Comparison of ENCODE assay signal across 8 cellular contexts in genomic region chr22:36856121-36856791, GRCh38. TPM values are rescaled to one million over a fixed set of nuclear protein-coding genes. Genes with fewer than 3 reads are reported as not detected.
A peak's percentile ranks its signal among the peaks of the same experiment; 100 is the strongest.
DNase-seq lines count a peak whose midpoint lies in the region; ATAC-seq, FAIRE-seq and TF ChIP-seq lines count a peak whose summit lies in the region.

No MANE protein-coding gene starts in this region.

- no peak for TF ChIP-seq POLR2A in H1 (IDR thresholded peaks at IDR 0.05; ENCODE audit: control extremely low read depth in 1 of 2, low read depth in 2 of 2, low read length in 2 of 2)

- H3K4me1 ChIP-seq in HUES6 (ENCODE audit: control insufficient read depth, insufficient read depth, low read length) (no peaks in the 10 kb centered on the region), NT2/D1 (ENCODE audit: insufficient read depth, insufficient read length) (no peaks in the 10 kb centered on the region), H1 (replicated peaks in 1 of 4; ENCODE audit: control insufficient read depth in 3 of 4, insufficient read depth in 4 of 4, low read length in 3 of 4) (peaks cover 0 to 3% (median under 1%) of the 10 kb centered on the region in 4 experiments; a peak in 2 of 7 replicates)

- H2BK12ac ChIP-seq in H1 (ENCODE audit: low read depth, low read length) = no peak overlapping the region

- POLR2A ChIA-PET in H1 (lab: Charles Lee; ENCODE audit: partially characterized antibody) = interaction anchor here (0.7 to 1.5 kb wide), 2 partner anchors 73 to 910 kb away, joined by 3 to 4 read pairs; no protein-coding TSS in a partner anchor

- peaks cover 0 to 2% of the 10 kb centered on the region in 2 experiments for H4K20me1 ChIP-seq in H1 (replicated peaks in 1 of 2; ENCODE audit: control insufficient read depth in 1 of 2, insufficient read depth in 2 of 2, low read length in 2 of 2)

- 17% methylated on average over 30 of the region's 30 CpGs; no CpG with 5 or more reads in 1 of the 2 experiments for WGBS in H1 (ENCODE audit: extremely low coverage in 1 of 2, insufficient coverage in 1 of 2, insufficient read length in 1 of 2, insufficient replicate concordance in 2 of 2, low coverage in 1 of 2, low lambda C conversion rate in 2 of 2, missing lambda C conversion rate in 1 of 2), 2 experiments

- peak; percentile 68 for FAIRE-seq in H1 (lab: Jason Lieb, UNC)

- H2BK15ac ChIP-seq in H1 (ENCODE audit: low read length) = peak overlapping the region; percentile 92; the same call in 1 of the 2 replicates

- no peak overlapping the region for H3K23ac ChIP-seq in H1 (ENCODE audit: insufficient read length)

- H2BK120ac ChIP-seq in H1 (replicated peaks; ENCODE audit: low read depth, low read length) = no peak overlapping the region

- H3K14ac ChIP-seq in H1 (ENCODE audit: insufficient read length) = no peak overlapping the region

- peak overlapping the region in 1 of 2 experiments; percentile 47; a peak in 3 of 4 replicates for H3K4me2 ChIP-seq in H1 (ENCODE audit: insufficient read depth in 1 of 2, low read depth in 2 of 2, low read length in 2 of 2)

- H2BK5ac ChIP-seq in H1 (ENCODE audit: low read depth, low read length) = peak overlapping the region; percentile 30; the same call in 1 of the 2 replicates

- no peaks in the 10 kb centered on the region for H3K36me3 ChIP-seq in HUES6 (ENCODE audit: control insufficient read depth, insufficient read depth, low read length)
- H3K36me3 ChIP-seq in NT2/D1 (ENCODE audit: insufficient read depth, insufficient read length, low read length) = no peaks in the 10 kb centered on the region
- no peaks in the 10 kb centered on the region for H3K36me3 ChIP-seq in H1 (ENCODE audit: control insufficient read depth in 2 of 4, insufficient read depth in 4 of 4, low read length in 3 of 4)

- CTCF ChIA-PET in H1 (lab: Charles Lee; ENCODE audit: partially characterized antibody) = interaction anchor here (0.5 to 7.6 kb wide), 82 partner anchors 10 to 411 kb away, joined by 3 to 96 read pairs (median 5); partner anchors contain the start of genes EIF3D, IFT27, MPST and TST

- H3K79me2 ChIP-seq in H1 (ENCODE audit: control insufficient read depth in 1 of 2, insufficient read depth in 2 of 2, low read length in 2 of 2) = no peaks in the 10 kb centered on the region

- H3K79me1 ChIP-seq in H1 (ENCODE audit: low read depth, low read length) = no peaks in the 10 kb centered on the region

- H3K23me2 ChIP-seq in H1 (ENCODE audit: low read depth, low read length) = no peaks in the 10 kb centered on the region

- ATAC-seq in GM21619 (IDR thresholded peaks at IDR 0.05; ENCODE audit: unreplicated experiment) = no peak

- DNase-seq in EL (peak; percentile 81), NT2/D1 (ENCODE audit: low read depth, low spot score) (peak; percentile 73), H1 (ENCODE audit: low read depth in 1 of 2, low spot score in 2 of 2) (peak; percentile 78 to 99), midbrain (lab: John Stamatoyannopoulos, UW) (peak; percentile 91)
- DNase-seq in activated CD8-positive, alpha-beta memory T cell treated with anti-CD3 and anti-CD28 coated beads for 48 hours (ENCODE audit: low read depth in 2 of 3, low spot score in 2 of 3) = peak; percentile 81 to 100 (median 100)
- peak; percentile 91 to 98 for DNase-seq in stimulated activated CD8-positive, alpha-beta memory T cell treated with anti-CD3 and anti-CD28 coated beads, Interleukin-4, amount 100 ng/mL, for 1 hour (ENCODE audit: low read depth in 2 of 2, low spot score in 1 of 2)

- H3K18ac ChIP-seq in H1 (ENCODE audit: extremely low read depth, low read length) = no peak overlapping the region

- no peak overlapping the region for H3K9ac ChIP-seq in HUES6 (ENCODE audit: low read length)
- no peak overlapping the region for H3K9ac ChIP-seq in NT2/D1 (ENCODE audit: insufficient read length, low read depth)
- no peak overlapping the region for H3K9ac ChIP-seq in H1 (replicated peaks in 1 of 4; ENCODE audit: extremely low read depth in 1 of 4, low read depth in 3 of 4, low read length in 3 of 4)

- H3K27ac ChIP-seq in HUES6 (ENCODE audit: low read depth, low read length) = no peak overlapping the region
- no peak overlapping the region for H3K27ac ChIP-seq in H1 (ENCODE audit: low read depth, low read length)

- H3K9me3 ChIP-seq in HUES6 (ENCODE audit: control insufficient read depth, insufficient read depth, low read depth, low read length) (peaks cover 5% of the 10 kb centered on the region), NT2/D1 (ENCODE audit: insufficient read depth, low read length) (peaks cover 25% of the 10 kb centered on the region; the same call in 1 of the 2 replicates), H1 (ENCODE audit: insufficient read depth in 2 of 2, low read depth in 1 of 2, low read length in 1 of 2) (peaks cover 0 to 2% of the 10 kb centered on the region in 2 experiments; a peak in 1 of 4 replicates)

- TF ChIP-seq EP300 in H1 (IDR thresholded peaks at IDR 0.05; ENCODE audit: borderline replicate concordance in 1 of 2, low read depth in 2 of 2, low read length in 2 of 2) = no peak

- TF ChIP-seq RAD21 in H1 (IDR thresholded peaks at IDR 0.05 in 1 of 2, conservative IDR thresholded peaks at IDR 0.05 in 1 of 2; ENCODE audit: low read depth in 2 of 2, low read length in 2 of 2) = peak; percentile 81 to 91

- H2BK20ac ChIP-seq in H1 (ENCODE audit: low read length) = 0 out of 2 replicates have a peak overlapping the region, but pooled peaks have one; percentile 61

- H4K91ac ChIP-seq in H1 (replicated peaks; ENCODE audit: insufficient read length, low read length) = no peak overlapping the region

- H3K4me3 ChIP-seq in HUES6 (ENCODE audit: low read depth, low read length) (peak overlapping the region; percentile 40), NT2/D1 (ENCODE audit: insufficient read length, low read depth) (no peak overlapping the region), H1 (ENCODE audit: extremely low read depth in 1 of 4, insufficient read depth in 2 of 4, low read depth in 3 of 4, low read length in 4 of 4) (no peak overlapping the region)

- H3K27me3 ChIP-seq in HUES6 (ENCODE audit: control insufficient read depth, insufficient read depth, low read length) (peaks cover 24% of the 10 kb centered on the region), NT2/D1 (ENCODE audit: insufficient read depth, insufficient read length) (peaks cover 12% of the 10 kb centered on the region), H1 (replicated peaks in 1 of 4; ENCODE audit: control insufficient read depth in 3 of 4, extremely low read depth in 1 of 4, insufficient read depth in 3 of 4, low read length in 3 of 4) (peaks cover 1 to 16% (median 10%) of the 10 kb centered on the region in 4 experiments)

- H3K56ac ChIP-seq in H1 (replicated peaks; ENCODE audit: insufficient read length, low read depth, low read length) = no peak overlapping the region

- no peak overlapping the region for H4K5ac ChIP-seq in H1 (ENCODE audit: insufficient read length, low read depth, low read length)

- H2AFZ ChIP-seq in H1 (ENCODE audit: low read length) = peak overlapping the region; percentile 45; the same call in 1 of the 2 replicates

- H3K4ac ChIP-seq in H1 (replicated peaks; ENCODE audit: insufficient read length, low read depth, low read length) = no peak overlapping the region

- no peak overlapping the region for H4K8ac ChIP-seq in H1 (ENCODE audit: extremely low read depth, insufficient read depth, low read length)

- TF ChIP-seq CTCF in H1 (IDR thresholded peaks at IDR 0.05; ENCODE audit: control extremely low read depth in 1 of 3, insufficient read depth in 1 of 3, low read depth in 1 of 3, low read length in 3 of 3) = peak; percentile 97 to 100 (median 100)

- H2AK5ac ChIP-seq in H1 (ENCODE audit: low read depth, low read length) = no peak overlapping the region

TF ChIP-seq in H1, 55 proteins besides CTCF, POLR2A, EP300 and RAD21 (continues in another document):
- TF ChIP-seq MAFK (IDR thresholded peaks at IDR 0.05; ENCODE audit: low read depth, low read length) = no peak
- no peak for TF ChIP-seq PHF8 (conservative IDR thresholded peaks at IDR 0.05; ENCODE audit: low read depth, low read length)
- no peak for TF ChIP-seq BACH1 (IDR thresholded peaks at IDR 0.05; ENCODE audit: low read length)
- TF ChIP-seq ZNF274 (IDR thresholded peaks at IDR 0.05; ENCODE audit: borderline replicate concordance, extremely low read depth, low read length) = no peak
- no peak for TF ChIP-seq CBX5 (IDR thresholded peaks at IDR 0.05; ENCODE audit: low read depth, low read length)
- TF ChIP-seq TBP (IDR thresholded peaks at IDR 0.05; ENCODE audit: low read depth, low read length) = peak; percentile 35; the same call in 1 of the 2 replicates

RNA-seq across cellular contexts. Expression of gene NCF4, which starts 4.5 kb away (rescaled TPM):
- not detected in 2 replicates for total RNA-seq in H1 (2021; fragmentation: NEBNext Ultra II Directional; extraction: Animal tissue kit (Norgen Biotek cat#: 25700))
- polyA plus RNA-seq in H1 (2011; rRNA removed) = 0.20 TPM in 1 of 2 replicates, not detected in the other
- polyA plus RNA-seq in H1 (2011; cell fraction: cytosol; rRNA removed) = 0.10 TPM
- 0.09 TPM for polyA plus RNA-seq in H1 (2011; cell fraction: nucleus; rRNA removed)
- polyA plus RNA-seq in H1 (2012, experiment 1 of 2) = not detected in 4 replicates
- not detected for polyA plus RNA-seq in H1 (2012, experiment 2 of 2)
- 0.08 TPM for polyA plus RNA-seq in H1 (2013, experiment 1 of 2)
- not detected for polyA plus RNA-seq in H1 (2013, experiment 2 of 2)
- not detected in 2 replicates for polyA minus RNA-seq in H1 (2011; rRNA and poly(A)+ RNA removed)
- not detected for polyA minus RNA-seq in H1 (2011; cell fraction: cytosol; rRNA and poly(A)+ RNA removed)
- polyA minus RNA-seq in H1 (2011; cell fraction: nucleus; rRNA and poly(A)+ RNA removed) = not detected

RNA-seq across cellular contexts. Expression of gene PVALB, which starts 39.4 kb away (rescaled TPM):
- total RNA-seq in H1 (2021; fragmentation: NEBNext Ultra II Directional; extraction: Animal tissue kit (Norgen Biotek cat#: 25700)) = 1.7 and 3.2 TPM in 2 replicates
- 3.6 and 5.4 TPM in 2 replicates for polyA plus RNA-seq in H1 (2011; rRNA removed)
- 4.5 TPM for polyA plus RNA-seq in H1 (2011; cell fraction: cytosol; rRNA removed)
- 2.1 TPM for polyA plus RNA-seq in H1 (2011; cell fraction: nucleus; rRNA removed)
- 5.8 to 7.8 TPM (median 6.5 TPM) in 4 replicates for polyA plus RNA-seq in H1 (2012, experiment 1 of 2)
- polyA plus RNA-seq in H1 (2012, experiment 2 of 2) = 9.6 TPM
- polyA plus RNA-seq in H1 (2013, experiment 1 of 2) = 3.4 TPM
- 2.9 TPM for polyA plus RNA-seq in H1 (2013, experiment 2 of 2)
- polyA minus RNA-seq in H1 (2011; rRNA and poly(A)+ RNA removed) = 1.9 and 2.2 TPM in 2 replicates
- polyA minus RNA-seq in H1 (2011; cell fraction: cytosol; rRNA and poly(A)+ RNA removed) = 3.2 TPM
- 1.4 TPM for polyA minus RNA-seq in H1 (2011; cell fraction: nucleus; rRNA and poly(A)+ RNA removed)

RNA-seq across cellular contexts. Expression of gene CSF2RB, which starts 57.2 kb away (rescaled TPM):
- total RNA-seq in H1 (2021; fragmentation: NEBNext Ultra II Directional; extraction: Animal tissue kit (Norgen Biotek cat#: 25700)) = not detected in 2 replicates
- polyA plus RNA-seq in H1 (2011; rRNA removed) = 0.02 TPM in 1 of 2 replicates, not detected in the other
- polyA plus RNA-seq in H1 (2011; cell fraction: cytosol; rRNA removed) = not detected
- 0.14 TPM for polyA plus RNA-seq in H1 (2011; cell fraction: nucleus; rRNA removed)
- not detected in 4 replicates for polyA plus RNA-seq in H1 (2012, experiment 1 of 2)
- not detected for polyA plus RNA-seq in H1 (2012, experiment 2 of 2)
- polyA plus RNA-seq in H1 (2013, experiment 1 of 2) = 0.02 TPM
- polyA plus RNA-seq in H1 (2013, experiment 2 of 2) = not detected
- not detected in 2 replicates for polyA minus RNA-seq in H1 (2011; rRNA and poly(A)+ RNA removed)
- polyA minus RNA-seq in H1 (2011; cell fraction: cytosol; rRNA and poly(A)+ RNA removed) = not detected
- polyA minus RNA-seq in H1 (2011; cell fraction: nucleus; rRNA and poly(A)+ RNA removed) = not detected
